In genomic region chr17:54967621-54968258, GRCh38 we compare ENCODE assay signal across 8 cellular contexts. TPM values are rescaled to one million over a fixed set of nuclear protein-coding genes. Genes with fewer than 3 reads are reported as not detected.
DNase-seq lines count a peak whose midpoint lies in the region; ATAC-seq and TF ChIP-seq lines count a peak whose summit lies in the region.

No MANE protein-coding gene starts in this region.

- peak; percentile 69 for DNase-seq in activated CD4-positive, alpha-beta T cell treated with anti-CD3 and anti-CD28 coated beads, Interleukin-2, amount 10 ng/mL, durations not matched to agents 24 days and 14 days
- no peak for DNase-seq in activated CD4-positive, alpha-beta T cell treated with anti-CD3 and anti-CD28 coated beads, Interleukin-2, amount 50 U/mL, for 4 hours
- peak; percentile 27 for DNase-seq in IMR-90
- DNase-seq in activated T-cell treated with anti-CD3 and anti-CD28 coated beads, Interleukin-2, amount 50 U/mL, for 72 hours = peak; percentile 7 to 8
- DNase-seq in left ventricle myocardium superior = no peak
- no peak for DNase-seq in DMS153 (lab: John Stamatoyannopoulos, UW)

- POLR2A ChIA-PET in IMR-90 (lab: Charles Lee; ENCODE audit: unreplicated experiment) = no interaction called here

- H3K4me3 Mint-ChIP-seq in activated CD4-positive, alpha-beta T cell treated with anti-CD3 and anti-CD28 coated beads, Interleukin-2, amount 10 ng/mL, durations not matched to agents 24 days and 14 days = no peak overlapping the region
- no peak overlapping the region for H3K4me3 Mint-ChIP-seq in activated T-cell treated with anti-CD3 and anti-CD28 coated beads, Interleukin-2, amount 50 U/mL, for 72 hours

- H3K27ac Mint-ChIP-seq in activated CD4-positive, alpha-beta T cell treated with anti-CD3 and anti-CD28 coated beads, Interleukin-2, amount 10 ng/mL, durations not matched to agents 24 days and 14 days = no peak overlapping the region
- no peak overlapping the region for H3K27ac Mint-ChIP-seq in activated T-cell treated with anti-CD3 and anti-CD28 coated beads, Interleukin-2, amount 50 U/mL, for 72 hours

- no CpG with 5 or more reads among the region's 21 CpGs for WGBS in IMR-90 (ENCODE audit: extremely low coverage in 2 of 2, insufficient read length in 1 of 2), 2 experiments

- no peaks in the 10 kb centered on the region for H3K27me3 Mint-ChIP-seq in activated CD4-positive, alpha-beta T cell treated with anti-CD3 and anti-CD28 coated beads, Interleukin-2, amount 10 ng/mL, durations not matched to agents 24 days and 14 days
- H3K27me3 Mint-ChIP-seq in activated T-cell treated with anti-CD3 and anti-CD28 coated beads, Interleukin-2, amount 50 U/mL, for 72 hours (ENCODE audit: low read depth) = no peaks in the 10 kb centered on the region

- no peaks in the 10 kb centered on the region for H3K4me1 ChIP-seq in IMR-90 (ENCODE audit: control insufficient read depth, insufficient read depth, low read length)
- peaks cover 26% of the 10 kb centered on the region for H3K4me1 ChIP-seq in skeletal muscle satellite cell (ENCODE audit: control insufficient read depth, insufficient read depth, low read length)

- ATAC-seq in GM21786 (IDR thresholded peaks at IDR 0.05; ENCODE audit: unreplicated experiment) (peak; percentile 46), IMR-90 (ENCODE audit: low read depth) (no peak), left ventricle myocardium superior (peak; percentile 8)
- peak; percentile 37 to 38 for ATAC-seq in activated T-cell treated with anti-CD3 and anti-CD28 coated beads, Interleukin-2, amount 50 U/mL, for 72 hours (replicated peaks in 1 of 2)

- H4K8ac ChIP-seq in IMR-90 (ENCODE audit: low read depth in 2 of 2, low read length in 2 of 2) = peak overlapping the region in 1 of 2 experiments; percentile 90; a peak in 2 of 4 replicates

- H3K27ac ChIP-seq in IMR-90 (ENCODE audit: insufficient read depth, low read length) = peak overlapping the region; percentile 86; the same call in 1 of the 2 replicates

- no peak overlapping the region for H2BK120ac ChIP-seq in IMR-90 (ENCODE audit: low read depth, low read length)

- CTCF ChIA-PET in IMR-90 (lab: Yijun Ruan, JAX) = no interaction called here

- H3K23ac ChIP-seq in IMR-90 (ENCODE audit: low read depth, low read length) = peak overlapping the region; percentile 67; the same call in 1 of the 2 replicates

- TF ChIP-seq RAD21 in IMR-90 (IDR thresholded peaks at IDR 0.05; ENCODE audit: low read length) = no peak

- H3K4ac ChIP-seq in IMR-90 (ENCODE audit: low read depth, low read length) = peak overlapping the region; percentile 40; the same call in 1 of the 2 replicates

- no peaks in the 10 kb centered on the region for H3K27me3 ChIP-seq in IMR-90 (ENCODE audit: control insufficient read depth, insufficient read depth, low read length)
- H3K27me3 ChIP-seq in skeletal muscle satellite cell (ENCODE audit: control insufficient read depth, insufficient read depth, low read length) = no peaks in the 10 kb centered on the region

- H3K4me1 Mint-ChIP-seq in activated CD4-positive, alpha-beta T cell treated with anti-CD3 and anti-CD28 coated beads, Interleukin-2, amount 10 ng/mL, durations not matched to agents 24 days and 14 days = peaks cover 22% of the 10 kb centered on the region
- H3K4me1 Mint-ChIP-seq in activated T-cell treated with anti-CD3 and anti-CD28 coated beads, Interleukin-2, amount 50 U/mL, for 72 hours (ENCODE audit: low read depth) = peaks cover 30% of the 10 kb centered on the region

- no peak overlapping the region for H2BK20ac ChIP-seq in IMR-90 (ENCODE audit: low read depth, low read length)

- peaks cover 23 to 48% of the 10 kb centered on the region in 2 experiments for H3K79me1 ChIP-seq in IMR-90 (ENCODE audit: low read depth in 1 of 2, low read length in 2 of 2)

- peak overlapping the region; percentile 90 for H3K9ac ChIP-seq in IMR-90 (ENCODE audit: low read depth, low read length)
- peak overlapping the region; percentile 91 for H3K9ac ChIP-seq in skeletal muscle satellite cell (ENCODE audit: low read depth, low read length)

- H3K9me3 ChIP-seq in IMR-90 (ENCODE audit: control insufficient read depth, insufficient read depth, low read length) = no peaks in the 10 kb centered on the region
- H3K9me3 ChIP-seq in skeletal muscle satellite cell (replicated peaks; ENCODE audit: low read length) = no peaks in the 10 kb centered on the region

- no peak overlapping the region for H2AK9ac ChIP-seq in IMR-90 (replicated peaks; ENCODE audit: low read depth, low read length, poor library complexity)

- intact Hi-C loops in activated CD4-positive, alpha-beta T cell treated with anti-CD3 and anti-CD28 coated beads, Interleukin-2, amount 10 ng/mL, durations not matched to agents 24 days and 14 days (cut with micrococcal nuclease) = loop anchor here (1.0 to 10.0 kb wide), 6 partner anchors 71 to 1057 kb away; partner anchors contain the start of gene MMD
- intact Hi-C loops in IMR-90 (cut with micrococcal nuclease) = loop anchor here (1.0 kb wide), 1 partner anchor 19 kb away; no protein-coding TSS in a partner anchor
- intact Hi-C loops in left ventricle myocardium superior (cut with micrococcal nuclease) = no loop called here

- H3K9me3 Mint-ChIP-seq in activated CD4-positive, alpha-beta T cell treated with anti-CD3 and anti-CD28 coated beads, Interleukin-2, amount 10 ng/mL, durations not matched to agents 24 days and 14 days = no peaks in the 10 kb centered on the region
- H3K9me3 Mint-ChIP-seq in activated T-cell treated with anti-CD3 and anti-CD28 coated beads, Interleukin-2, amount 50 U/mL, for 72 hours = no peaks in the 10 kb centered on the region

- peak overlapping the region; percentile 97 for H2AFZ ChIP-seq in IMR-90 (replicated peaks; ENCODE audit: low read length, poor library complexity)

- in situ Hi-C loops in IMR-90 (cut with MboI; ENCODE audit: low sequenced_read_pairs) = no loop called here

- H3K4me3 ChIP-seq in IMR-90 (ENCODE audit: insufficient read depth, low read depth, low read length) (peak overlapping the region; percentile 83), skeletal muscle satellite cell (ENCODE audit: low read length) (peak overlapping the region; percentile 92)

- BruUV-seq in IMR-90 (replicated peaks; lab: Mats Ljungman, UMichigan) = no TSS peak

- TF ChIP-seq POLR2A in IMR-90 (IDR thresholded peaks at IDR 0.05; ENCODE audit: low read depth, low read length) = no peak

- 0 out of 2 replicates have a peak, but pooled peaks have one; percentile 28 for TF ChIP-seq CTCF in IMR-90 (conservative IDR thresholded peaks at IDR 0.05; ENCODE audit: low read depth, low read length)

- peak overlapping the region; percentile 41; the same call in 1 of the 2 replicates for H3K14ac ChIP-seq in IMR-90 (replicated peaks; ENCODE audit: low read depth, low read length)

- no peak overlapping the region for H3K18ac ChIP-seq in IMR-90 (ENCODE audit: low read depth, low read length)

- H3K4me2 ChIP-seq in IMR-90 (ENCODE audit: low read depth, low read length) (peak overlapping the region; percentile 98), skeletal muscle satellite cell (ENCODE audit: low read length) (peak overlapping the region; percentile 80)

- no peak overlapping the region for H2AK5ac ChIP-seq in IMR-90 (ENCODE audit: low read depth, low read length)

- H4K5ac ChIP-seq in IMR-90 (ENCODE audit: low read depth, low read length) = no peak overlapping the region

- H3K36me3 ChIP-seq in IMR-90 (ENCODE audit: control insufficient read depth, insufficient read depth, low read length) (0 out of 2 replicates have a peak, but pooled peaks cover 1% of the 10 kb centered on the region), skeletal muscle satellite cell (ENCODE audit: insufficient read depth, low read length) (peaks cover 31% of the 10 kb centered on the region)

- H3K56ac ChIP-seq in IMR-90 (ENCODE audit: extremely low read depth, insufficient read depth, low read length) = no peak overlapping the region; the same call in 1 of the 2 replicates

- H4K20me1 ChIP-seq in IMR-90 (ENCODE audit: insufficient read depth, low read length) = no peaks in the 10 kb centered on the region

- no peak overlapping the region for H2BK15ac ChIP-seq in IMR-90 (ENCODE audit: low read depth, low read length)

- peaks cover 13% of the 10 kb centered on the region for H3K36me3 Mint-ChIP-seq in activated CD4-positive, alpha-beta T cell treated with anti-CD3 and anti-CD28 coated beads, Interleukin-2, amount 10 ng/mL, durations not matched to agents 24 days and 14 days (ENCODE audit: low read depth)
- peaks cover 0 to 3% of the 10 kb centered on the region in 2 donors for H3K36me3 Mint-ChIP-seq in activated T-cell treated with anti-CD3 and anti-CD28 coated beads, Interleukin-2, amount 50 U/mL, for 72 hours (ENCODE audit: insufficient read depth in 2 of 2)

- dilution Hi-C loops in IMR-90 (cut with HindIII; ENCODE audit: low sequenced_read_pairs, unreplicated experiment) = no loop called here

- no peak overlapping the region for H4K91ac ChIP-seq in IMR-90 (ENCODE audit: insufficient read depth, low read depth, low read length)

- H2BK5ac ChIP-seq in IMR-90 (ENCODE audit: low read depth, low read length, poor library complexity, severe bottlenecking) = no peak overlapping the region

- no peaks in the 10 kb centered on the region for H3K9me1 ChIP-seq in IMR-90 (ENCODE audit: insufficient read depth, low read length)

TF ChIP-seq in IMR-90, 13 proteins besides CTCF, POLR2A, EP300 and RAD21 (continues in another document):
- TF ChIP-seq MXI1 (IDR thresholded peaks at IDR 0.05; ENCODE audit: borderline replicate concordance, low read depth, low read length) = peak; percentile 39; the same call in 1 of the 2 replicates
- TF ChIP-seq MAZ (IDR thresholded peaks at IDR 0.05; ENCODE audit: borderline replicate concordance, low read depth, low read length) = no peak

RNA-seq across cellular contexts. Expression of gene COX11, which starts 0.7 kb away (rescaled TPM):
- total RNA-seq in activated CD4-positive, alpha-beta T cell treated with anti-CD3 and anti-CD28 coated beads, Interleukin-2, amount 10 ng/mL, durations not matched to agents 24 days and 14 days = 46.1 and 48.2 TPM in 2 replicates
- total RNA-seq in IMR-90 (2012; rRNA removed) (29.4 and 43.6 TPM in 2 replicates), left ventricle myocardium superior (67.6 TPM)
- 23.6 and 34.7 TPM in 2 replicates for polyA plus RNA-seq in IMR-90 (2012; rRNA removed)
- polyA plus RNA-seq in IMR-90 (2012; cell fraction: cytosol; rRNA removed) = 24.1 and 41.5 TPM in 2 replicates
- polyA plus RNA-seq in IMR-90 (2012; cell fraction: nucleus; rRNA removed; ENCODE audit: low replicate concordance) = 27.2 and 39.7 TPM in 2 replicates
- 10 to 100 TPM; 52.1 to 52.7 TPM for total RNA-seq in activated T-cell treated with anti-CD3 and anti-CD28 coated beads, Interleukin-2, amount 50 U/mL, for 72 hours
- total RNA-seq in skeletal muscle satellite cell (2012; rRNA removed) = 57.0 and 90.6 TPM in 2 replicates

RNA-seq across cellular contexts. Expression of gene STXBP4, which starts 0.8 kb away (rescaled TPM):
- total RNA-seq in activated CD4-positive, alpha-beta T cell treated with anti-CD3 and anti-CD28 coated beads, Interleukin-2, amount 10 ng/mL, durations not matched to agents 24 days and 14 days = 8.2 and 9.2 TPM in 2 replicates
- total RNA-seq in IMR-90 (2012; rRNA removed) (20.4 and 31.4 TPM in 2 replicates), left ventricle myocardium superior (5.2 TPM)
- 2.5 and 4.1 TPM in 2 replicates for polyA plus RNA-seq in IMR-90 (2012; rRNA removed)
- 0.44 and 1.6 TPM in 2 replicates for polyA plus RNA-seq in IMR-90 (2012; cell fraction: cytosol; rRNA removed)
- polyA plus RNA-seq in IMR-90 (2012; cell fraction: nucleus; rRNA removed; ENCODE audit: low replicate concordance) = 0.55 and 3.4 TPM in 2 replicates
- 1 to 10 TPM; 6.3 to 6.4 TPM for total RNA-seq in activated T-cell treated with anti-CD3 and anti-CD28 coated beads, Interleukin-2, amount 50 U/mL, for 72 hours
- total RNA-seq in skeletal muscle satellite cell (2012; rRNA removed) = 13.4 and 17.7 TPM in 2 replicates

Comparison
In these comparisons a context has a peak if more than half of its experiments do, and no peak if none do; other contexts are left out.
1. DNase-seq: peak in activated CD4-positive, alpha-beta T cell treated with anti-CD3 and anti-CD28 coated beads, Interleukin-2, amount 10 ng/mL, durations not matched to agents 24 days and 14 days (single experiment), IMR-90 (single experiment) and activated T-cell treated with anti-CD3 and anti-CD28 coated beads, Interleukin-2, amount 50 U/mL, for 72 hours (2 of 2); none in activated CD4-positive, alpha-beta T cell treated with anti-CD3 and anti-CD28 coated beads, Interleukin-2, amount 50 U/mL, for 4 hours (0 of 2), left ventricle myocardium superior (single experiment) and DMS153 (single experiment).